ENCODE assay signal across 7 cellular contexts in the genomic region with DNA sequence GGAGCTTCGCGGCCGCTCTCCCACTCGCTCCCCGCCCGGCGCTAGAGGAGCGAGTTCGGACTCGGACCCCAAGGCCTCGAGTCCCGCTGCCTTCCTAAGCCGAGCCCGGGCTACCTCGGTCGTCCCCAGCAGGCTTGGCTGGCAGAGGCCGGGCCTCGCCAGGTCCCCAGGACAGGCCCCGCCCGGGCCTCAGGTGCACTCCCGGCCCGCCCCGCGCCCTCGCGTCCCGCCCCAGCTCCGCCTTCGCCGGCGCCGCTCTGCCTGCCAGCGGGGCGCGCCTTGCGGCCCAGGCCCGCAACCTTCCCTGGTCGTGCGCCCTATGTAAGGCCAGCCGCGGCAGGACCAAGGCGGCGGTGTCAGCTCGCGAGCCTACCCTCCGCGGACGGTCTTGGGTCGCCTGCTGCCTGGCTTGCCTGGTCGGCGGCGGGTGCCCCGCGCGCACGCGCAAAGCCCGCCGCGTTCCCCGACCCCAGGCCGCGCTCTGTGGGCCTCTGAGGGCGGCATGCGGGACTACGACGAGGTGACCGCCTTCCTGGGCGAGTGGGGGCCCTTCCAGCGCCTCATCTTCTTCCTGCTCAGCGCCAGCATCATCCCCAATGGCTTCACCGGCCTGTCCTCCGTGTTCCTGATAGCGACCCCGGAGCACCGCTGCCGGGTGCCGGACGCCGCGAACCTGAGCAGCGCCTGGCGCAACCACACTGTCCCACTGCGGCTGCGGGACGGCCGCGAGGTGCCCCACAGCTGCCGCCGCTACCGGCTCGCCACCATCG. TPM values are rescaled to one million over a fixed set of nuclear protein-coding genes. Genes with fewer than 3 reads are reported as not detected.
DNase-seq lines count a peak whose midpoint lies in the region; ATAC-seq and TF ChIP-seq lines count a peak whose summit lies in the region.

A gene (plus strand): TSS at position 240 of the 770 bp plus-strand sequence. CDS start 263 bp downstream, at position 503.

- peak within 1 kb of the TSS; percentile 74 for H3K27ac Mint-ChIP-seq in activated B cell treated with CpG ODN at 0.5 μM for 24 hours

- no peaks in the 10 kb centered on the region for H3K27me3 Mint-ChIP-seq in activated B cell treated with CpG ODN at 0.5 μM for 24 hours

- H3K4me1 Mint-ChIP-seq in activated B cell treated with CpG ODN at 0.5 μM for 24 hours: peaks cover 18% of the 10 kb centered on the region

- intact Hi-C loops in activated B cell treated with CpG ODN at 0.5 μM for 24 hours (cut with micrococcal nuclease): loop anchor here (1.0 kb wide), 3 partner anchors 11 to 97 kb away; a partner anchor contains a TSS

- TF ChIP-seq CTCF in activated B cell treated with CpG ODN at 0.5 μM for 24 hours (IDR thresholded peaks at IDR 0.05): no peak

- peak within 1 kb of the TSS; percentile 86 for H3K4me3 Mint-ChIP-seq in activated B cell treated with CpG ODN at 0.5 μM for 24 hours

- H3K9me3 Mint-ChIP-seq in activated B cell treated with CpG ODN at 0.5 μM for 24 hours: no peaks in the 10 kb centered on the region

- ATAC-seq in GM18505 (IDR thresholded peaks at IDR 0.05; ENCODE audit: unreplicated experiment) (peak; percentile 89), HG02623 (IDR thresholded peaks at IDR 0.05; ENCODE audit: unreplicated experiment) (peak; percentile 85), activated B cell treated with CpG ODN at 0.5 μM for 24 hours (ENCODE audit: low read depth) (peak; percentile 95)

- DNase-seq in NCI-H128 (lab: John Stamatoyannopoulos, UW; ENCODE audit: unreplicated experiment) (peak; percentile 16), activated B cell treated with CpG ODN at 0.5 μM for 24 hours (peak; percentile 84), kidney glomerular epithelial cell (lab: John Stamatoyannopoulos, UW) (peak; percentile 43)
- DNase-seq in central memory CD4-positive, alpha-beta T cell: peak; percentile 74
- peak; percentile 39 to 74 (median 56) for DNase-seq in stimulated activated CD4-positive, alpha-beta T cell treated with anti-CD3 and anti-CD28 coated beads, Interleukin-1b, Interleukin-23, amount 100 ng/mL, for 24 hours (ENCODE audit: low read depth in 4 of 4, low spot score in 1 of 4)

- POLR2A ChIA-PET in activated B cell treated with CpG ODN at 0.5 μM for 24 hours (lab: Charles Lee): interaction anchor here (0.5 to 2.5 kb wide), 19 partner anchors 9 to 1634 kb away, joined by 3 to 55 read pairs (median 3); a partner anchor contains a TSS

- TF ChIP-seq POLR2A in GM18505 (IDR thresholded peaks at IDR 0.05; ENCODE audit: borderline replicate concordance, extremely low read depth, insufficient read depth, insufficient read length): peak; percentile 62

- CTCF ChIA-PET in activated B cell treated with CpG ODN at 0.5 μM for 24 hours (lab: Charles Lee): interaction anchor here (0.8 to 1.9 kb wide), 7 partner anchors 11 to 306 kb away, joined by 3 to 9 read pairs (median 5); a partner anchor contains a TSS

- H3K36me3 Mint-ChIP-seq in activated B cell treated with CpG ODN at 0.5 μM for 24 hours (ENCODE audit: low read depth): peaks cover under 1% of the 10 kb centered on the region

RNA-seq across cellular contexts. Expression of the gene that starts here (rescaled TPM):
- total RNA-seq in activated B cell treated with CpG ODN at 0.5 μM for 24 hours: 5.4 and 6.6 TPM in 2 replicates

Comparison
In these comparisons a context has a peak if more than half of its experiments do, and no peak if none do; other contexts are left out.
1. Peak in every context shown above with its lines: DNase-seq and ATAC-seq.
2. DNase-seq: peak in every context shown above with its lines; median percentile 84 in activated B cell treated with CpG ODN at 0.5 μM for 24 hours; 74 in central memory CD4-positive, alpha-beta T cell; 56 in stimulated activated CD4-positive, alpha-beta T cell treated with anti-CD3 and anti-CD28 coated beads, Interleukin-1b, Interleukin-23, amount 100 ng/mL, for 24 hours; 43 in kidney glomerular epithelial cell; 16 in NCI-H128.